In genomic region chr15:79930509-79930908, GRCh38 we compare ENCODE assay signal across 1 cellular context.
TF ChIP-seq lines count a peak whose summit lies in the region.

No MANE protein-coding gene starts in this region.

TF ChIP-seq in K562, 482 proteins besides CTCF, POLR2A, EP300 and RAD21 (continued from another document):
- TF ChIP-seq, protein P1, sequence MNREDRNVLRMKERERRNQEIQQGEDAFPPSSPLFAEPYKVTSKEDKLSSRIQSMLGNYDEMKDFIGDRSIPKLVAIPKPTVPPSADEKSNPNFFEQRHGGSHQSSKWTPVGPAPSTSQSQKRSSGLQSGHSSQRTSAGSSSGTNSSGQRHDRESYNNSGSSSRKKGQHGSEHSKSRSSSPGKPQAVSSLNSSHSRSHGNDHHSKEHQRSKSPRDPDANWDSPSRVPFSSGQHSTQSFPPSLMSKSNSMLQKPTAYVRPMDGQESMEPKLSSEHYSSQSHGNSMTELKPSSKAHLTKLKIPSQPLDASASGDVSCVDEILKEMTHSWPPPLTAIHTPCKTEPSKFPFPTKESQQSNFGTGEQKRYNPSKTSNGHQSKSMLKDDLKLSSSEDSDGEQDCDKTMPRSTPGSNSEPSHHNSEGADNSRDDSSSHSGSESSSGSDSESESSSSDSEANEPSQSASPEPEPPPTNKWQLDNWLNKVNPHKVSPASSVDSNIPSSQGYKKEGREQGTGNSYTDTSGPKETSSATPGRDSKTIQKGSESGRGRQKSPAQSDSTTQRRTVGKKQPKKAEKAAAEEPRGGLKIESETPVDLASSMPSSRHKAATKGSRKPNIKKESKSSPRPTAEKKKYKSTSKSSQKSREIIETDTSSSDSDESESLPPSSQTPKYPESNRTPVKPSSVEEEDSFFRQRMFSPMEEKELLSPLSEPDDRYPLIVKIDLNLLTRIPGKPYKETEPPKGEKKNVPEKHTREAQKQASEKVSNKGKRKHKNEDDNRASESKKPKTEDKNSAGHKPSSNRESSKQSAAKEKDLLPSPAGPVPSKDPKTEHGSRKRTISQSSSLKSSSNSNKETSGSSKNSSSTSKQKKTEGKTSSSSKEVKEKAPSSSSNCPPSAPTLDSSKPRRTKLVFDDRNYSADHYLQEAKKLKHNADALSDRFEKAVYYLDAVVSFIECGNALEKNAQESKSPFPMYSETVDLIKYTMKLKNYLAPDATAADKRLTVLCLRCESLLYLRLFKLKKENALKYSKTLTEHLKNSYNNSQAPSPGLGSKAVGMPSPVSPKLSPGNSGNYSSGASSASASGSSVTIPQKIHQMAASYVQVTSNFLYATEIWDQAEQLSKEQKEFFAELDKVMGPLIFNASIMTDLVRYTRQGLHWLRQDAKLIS (CRISPR knock-in tag; IDR thresholded peaks at IDR 0.05), result no peak
- TF ChIP-seq CBX3 (IDR thresholded peaks at IDR 0.05; ENCODE audit: borderline replicate concordance in 1 of 2, low read length in 2 of 2) (no peak), HIVEP1 (CRISPR knock-in tag; IDR thresholded peaks at IDR 0.05) (no peak)
TF ChIP-seq in K562: peak in this region for 2.
